In genomic region chr12:45402288-45402687, GRCh38 we compare ENCODE assay signal across 13 cellular contexts.
"Had no signal": no experiment of that assay in that cellular context is flagged by ENCODE, and none has a peak within 500 bp of the region (broad histone marks: within the 10 kb centered on the region; RNA-seq: fewer than 3 reads in every experiment).

No MANE protein-coding gene starts in this region.

- H3K27me3 ChIP-seq: brain microvascular endothelial cell, dorsolateral prefrontal cortex, neural progenitor cell, ovary, stomach had no signal

- H3K4me1 ChIP-seq: neural progenitor cell had no signal

- H3K9me3 Mint-ChIP-seq: activated naive CD8-positive, alpha-beta T cell treated with anti-CD3 and anti-CD28 coated beads for 36 hours; neural progenitor cell had no signal

- H2AFZ ChIP-seq: neural progenitor cell had no signal

- H3K27ac Mint-ChIP-seq: activated naive CD8-positive, alpha-beta T cell treated with anti-CD3 and anti-CD28 coated beads for 36 hours; neural progenitor cell had no signal

- H3K4me3 Mint-ChIP-seq: activated naive CD8-positive, alpha-beta T cell treated with anti-CD3 and anti-CD28 coated beads for 36 hours; neural progenitor cell had no signal

- H3K9ac ChIP-seq: neural progenitor cell had no signal

- H3K4me2 ChIP-seq: neural progenitor cell had no signal

- H3K27ac ChIP-seq: brain microvascular endothelial cell, dorsolateral prefrontal cortex, neural progenitor cell, ovary, skin epidermis, stomach had no signal

- H3K9me3 ChIP-seq: ovary, stomach had no signal

- ATAC-seq: left lobe of liver had no signal

- H3K4me3 ChIP-seq: dorsolateral prefrontal cortex, neural progenitor cell, ovary, skin epidermis, stomach had no signal

- H3K36me3 ChIP-seq: ovary had no signal

- H3K4me1 Mint-ChIP-seq: activated naive CD8-positive, alpha-beta T cell treated with anti-CD3 and anti-CD28 coated beads for 36 hours; neural progenitor cell had no signal

- H3K27me3 Mint-ChIP-seq: activated naive CD8-positive, alpha-beta T cell treated with anti-CD3 and anti-CD28 coated beads for 36 hours had no signal

- DNase-seq: activated CD4-positive, alpha-beta T cell treated with anti-CD3 and anti-CD28 coated beads, Interleukin-2, amount 50 U/mL, for 4 hours; activated CD4-positive, CD25-positive, alpha-beta regulatory T cell treated with anti-CD3 and anti-CD28 coated beads, Interleukin-2, amount 50 U/mL, for 72 hours; activated gamma-delta T cell; activated naive CD8-positive, alpha-beta T cell treated with anti-CD3 and anti-CD28 coated beads for 36 hours; activated T-cell treated with anti-CD3 and anti-CD28 coated beads, Interleukin-2, amount 50 U/mL, for 48 hours; brain microvascular endothelial cell; dorsolateral prefrontal cortex; mesendoderm; ovary; stomach had no signal
